27 cellular contexts compared by ENCODE assay signal in genomic region chr15:99126195-99126594, GRCh38. TPM values are rescaled to one million over a fixed set of nuclear protein-coding genes. Genes with fewer than 3 reads are reported as not detected.
A peak's percentile ranks its signal among the peaks of the same experiment; 100 is the strongest.
DNase-seq lines count a peak whose midpoint lies in the region; ATAC-seq and TF ChIP-seq lines count a peak whose summit lies in the region.
"Had no signal": no experiment of that assay in that cellular context is flagged by ENCODE, and none has a peak within 500 bp of the region (broad histone marks: within the 10 kb centered on the region; RNA-seq: fewer than 3 reads in every experiment).

No MANE protein-coding gene starts in this region.

- TF ChIP-seq CTCF in lower lobe of right lung (IDR thresholded peaks at IDR 0.05): no peak
- TF ChIP-seq CTCF in psoas muscle (IDR thresholded peaks at IDR 0.05): no peak

- H3K27ac ChIP-seq in right cardiac atrium (ENCODE audit: low read length): peak overlapping the region; percentile 69
- no peak overlapping the region for H3K27ac ChIP-seq in lower lobe of right lung
- peak overlapping the region; percentile 96 for H3K27ac ChIP-seq in psoas muscle
- H3K27ac ChIP-seq: ovary, right lobe of liver had no signal

- ATAC-seq in right cardiac atrium (no peak), left cardiac atrium (no peak), lower lobe of right lung (no peak), psoas muscle (no peak)
- ATAC-seq: CD8-positive, alpha-beta T cell; naive thymus-derived CD8-positive, alpha-beta T cell; right lobe of liver had no signal

- 86% methylated on average over 5 of the region's 5 CpGs for WGBS in right cardiac atrium
- 35 to 63% (median 45%) methylated on average over 5 of the region's 5 CpGs for WGBS in psoas muscle, 3 donors

- H3K9me3 ChIP-seq in right cardiac atrium (ENCODE audit: control insufficient read depth, low read length) (no peaks in the 10 kb centered on the region), lower lobe of right lung (no peaks in the 10 kb centered on the region), psoas muscle (no peaks in the 10 kb centered on the region)
- H3K9me3 ChIP-seq: ovary, right lobe of liver had no signal

- H3K36me3 ChIP-seq in lower lobe of right lung (no peaks in the 10 kb centered on the region), psoas muscle (ENCODE audit: insufficient read depth in 1 of 2, low read depth in 1 of 2) (peaks cover 3 to 48% of the 10 kb centered on the region in 2 donors)
- H3K36me3 ChIP-seq: ovary, right lobe of liver had no signal

- H3K27me3 ChIP-seq in right cardiac atrium (ENCODE audit: control insufficient read depth, insufficient read depth) (no peaks in the 10 kb centered on the region), lower lobe of right lung (ENCODE audit: low read depth) (no peaks in the 10 kb centered on the region), psoas muscle (ENCODE audit: insufficient read depth in 3 of 3, low read length in 2 of 3) (no peaks in the 10 kb centered on the region)
- H3K27me3 ChIP-seq: ovary, right lobe of liver had no signal

- H3K4me3 ChIP-seq in right cardiac atrium (ENCODE audit: low read length) (no peak overlapping the region), lower lobe of right lung (no peak overlapping the region), psoas muscle (peak overlapping the region; percentile 54)
- H3K4me3 ChIP-seq: ovary, right lobe of liver had no signal

- no peak for DNase-seq in right cardiac atrium
- no peak for DNase-seq in left cardiac atrium
- peak; percentile 40 for DNase-seq in lower lobe of right lung
- peak in 1 of 2 donors; percentile 49 for DNase-seq in psoas muscle
- DNase-seq in stimulated activated CD4-positive, alpha-beta T cell treated with anti-CD3 and anti-CD28 coated beads, Interleukin-12 subunit alpha, Interleukin-12 subunit beta, amount 100 ng/mL, for 4 hours: no peak
- DNase-seq in HuH-7 (ENCODE audit: low spot score): no peak
- no peak for DNase-seq in NCI-H2227 treated with DMSO at 0.1 percent for 48 hours (lab: John Stamatoyannopoulos, UW)
- DNase-seq in NCI-H446 treated with DMSO at 0.1 percent for 48 hours (lab: John Stamatoyannopoulos, UW): no peak
- DNase-seq: activated CD4-positive, alpha-beta T cell treated with anti-CD3 and anti-CD28 coated beads, Interleukin-2, amount 10 ng/mL, durations not matched to agents 24 days and 14 days; activated effector memory CD4-positive, alpha-beta T cell treated with anti-CD3 and anti-CD28 coated beads, Interleukin-2, amount 50 U/mL, for 16 hours; activated naive CD8-positive, alpha-beta T cell treated with anti-CD3 and anti-CD28 coated beads, Interleukin-2, amount 10 ng/mL, durations not matched to agents 7 days and 5 days; activated T-cell treated with anti-CD3 and anti-CD28 coated beads, Interleukin-2, amount 50 U/mL, for 1 hour; CD8-positive, alpha-beta T cell; DMS 273 treated with DMSO at 0.1 percent for 48 hours; GOT3; IMR-90; naive thymus-derived CD8-positive, alpha-beta T cell; NCI-H1048; NCI-H1694 treated with DMSO at 0.1 percent for 48 hours; NCI-H526; SIG-M5; stimulated activated CD4-positive, alpha-beta T cell treated with anti-CD3 and anti-CD28 coated beads, Interleukin-15, amount 100 ng/mL, for 24 hours; stimulated activated naive CD4-positive, alpha-beta T cell; SW 1271; T-helper 9 cell had no signal

- intact Hi-C loops in right cardiac atrium (cut with DNase I): no loop called here
- intact Hi-C loops in left cardiac atrium (cut with DNase I): no loop called here
- intact Hi-C loops in lower lobe of right lung (cut with DNase I): no loop called here
- intact Hi-C loops in psoas muscle (cut with DNase I): no loop called here

- peaks cover 9% of the 10 kb centered on the region for H3K4me1 ChIP-seq in right cardiac atrium (ENCODE audit: control insufficient read depth, insufficient read depth, low read length)
- H3K4me1 ChIP-seq in lower lobe of right lung: peaks cover 22% of the 10 kb centered on the region
- H3K4me1 ChIP-seq in psoas muscle: peaks cover 89% of the 10 kb centered on the region

RNA-seq across cellular contexts. Expression of gene SYNM, which starts 21.3 kb away (rescaled TPM):
- total RNA-seq in right cardiac atrium (100 to 1,000 TPM; 184 to 463 (median 218) TPM), left cardiac atrium (100 to 1,000 TPM; 302 to 329 TPM), lower lobe of right lung (26.8 TPM), psoas muscle (100 to 1,000 TPM; 288 to 380 (median 349) TPM)
- polyA plus RNA-seq in right cardiac atrium (127 TPM), psoas muscle (100 to 1,000 TPM in 2 of 3 donors, 10 to 100 TPM in 1; 77.5 to 291 (median 121) TPM)
